In the genomic region with DNA sequence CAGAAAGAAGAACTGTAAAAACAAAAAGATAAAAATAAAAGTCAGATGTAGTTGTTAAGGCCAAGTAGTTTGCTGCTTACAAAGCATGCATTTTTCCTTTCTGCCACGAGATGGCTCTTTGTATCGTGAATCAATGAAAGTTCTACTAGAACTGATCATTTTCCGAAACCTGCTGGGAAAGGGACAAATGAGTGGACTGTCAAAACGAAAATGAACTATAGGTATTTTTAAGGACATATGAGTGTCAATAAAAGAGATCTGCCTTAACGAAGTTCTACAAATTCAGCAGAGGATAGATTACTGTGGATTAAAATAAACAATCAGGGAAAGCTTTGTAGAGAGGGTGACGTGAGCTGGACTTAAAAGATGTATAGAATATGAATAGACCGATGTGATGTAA, we compare ENCODE assay signal across 10 cellular contexts. TPM values are rescaled to one million over a fixed set of nuclear protein-coding genes. Genes with fewer than 3 reads are reported as not detected.
DNase-seq lines count a peak whose midpoint lies in the region; ATAC-seq and TF ChIP-seq lines count a peak whose summit lies in the region.
"Had no signal": no experiment of that assay in that cellular context is flagged by ENCODE, and none has a peak within 500 bp of the region (broad histone marks: within the 10 kb centered on the region; RNA-seq: fewer than 3 reads in every experiment).

No MANE protein-coding gene starts in this region.

- in situ Hi-C loops in GM13977 (cut with MboI; ENCODE audit: low pct_unique_long_range_greater_than_20kb, low sequenced_read_pairs, unreplicated experiment) = no loop called here

- H3K27me3 ChIP-seq in CD4-positive, alpha-beta T cell (ENCODE audit: control insufficient read depth, insufficient read depth, low read length) = no peaks in the 10 kb centered on the region
- H3K27me3 ChIP-seq in OCI-LY1 (ENCODE audit: insufficient read depth, low read length) = no peaks in the 10 kb centered on the region
- H3K27me3 ChIP-seq in naive thymus-derived CD4-positive, alpha-beta T cell (ENCODE audit: control insufficient read depth in 2 of 2, insufficient read depth in 2 of 2, low read length in 2 of 2) = no peaks in the 10 kb centered on the region

- CTCF ChIA-PET in CD4-positive, alpha-beta T cell (lab: Charles Lee) = interaction anchor here (1.6 kb wide), 1 partner anchor 698 kb away, joined by 3 read pairs; no protein-coding TSS in a partner anchor
- CTCF ChIA-PET in naive thymus-derived CD4-positive, alpha-beta T cell (lab: Charles Lee) = interaction anchor here (0.6 to 2.5 kb wide), 4 partner anchors 9 to 698 kb away, joined by 3 to 13 read pairs (median 3); no protein-coding TSS in a partner anchor

- no peaks in the 10 kb centered on the region for H3K9me3 Mint-ChIP-seq in CD4-positive, alpha-beta T cell
- no peaks in the 10 kb centered on the region for H3K9me3 Mint-ChIP-seq in naive thymus-derived CD4-positive, alpha-beta T cell
- no peaks in the 10 kb centered on the region for H3K9me3 Mint-ChIP-seq in activated T-helper 17 cell treated with anti-CD3 and anti-CD28 coated beads, Interleukin-2, amount 50 U/mL, for 72 hours
- H3K9me3 Mint-ChIP-seq: T-helper 1 cell treated with Interleukin-12 subunit alpha and Interleukin-12 subunit beta and Interleukin-4 antibody, amounts not matched to agents 30 μg/mL and 1 μg/mL, for 36 hours had no signal

- POLR2A ChIA-PET in CD4-positive, alpha-beta T cell (lab: Charles Lee) = no interaction called here
- POLR2A ChIA-PET in naive thymus-derived CD4-positive, alpha-beta T cell (lab: Charles Lee) = no interaction called here

- no peaks in the 10 kb centered on the region for H4K20me1 ChIP-seq in OCI-LY1 (ENCODE audit: insufficient read depth, low read length)

- H3K79me2 ChIP-seq in OCI-LY1 (ENCODE audit: insufficient read depth, low read length) = no peaks in the 10 kb centered on the region

- no peaks in the 10 kb centered on the region for H3K4me1 Mint-ChIP-seq in CD4-positive, alpha-beta T cell (ENCODE audit: low read depth)
- H3K4me1 Mint-ChIP-seq in naive thymus-derived CD4-positive, alpha-beta T cell = peaks cover 0 to 5% (median 0%) of the 10 kb centered on the region in 7 donors
- peaks cover 4% of the 10 kb centered on the region for H3K4me1 Mint-ChIP-seq in activated T-helper 17 cell treated with anti-CD3 and anti-CD28 coated beads, Interleukin-2, amount 50 U/mL, for 72 hours

- no peak for DNase-seq in CD4-positive, alpha-beta T cell
- DNase-seq in GM13977 (ENCODE audit: low spot score) = peak; percentile 43
- DNase-seq in dermis blood vessel endothelial cell = peak; percentile 74
- peak in 5 of 9 donors; percentile 3 to 13 (median 8) for DNase-seq in naive thymus-derived CD4-positive, alpha-beta T cell

- no peaks in the 10 kb centered on the region for H3K9me3 ChIP-seq in CD4-positive, alpha-beta T cell (ENCODE audit: control insufficient read depth, low read length)
- H3K9me3 ChIP-seq in OCI-LY1 (ENCODE audit: low read length) = no peaks in the 10 kb centered on the region
- H3K9me3 ChIP-seq in naive thymus-derived CD4-positive, alpha-beta T cell (ENCODE audit: control insufficient read depth in 2 of 3, low read length in 3 of 3) = no peaks in the 10 kb centered on the region

- no peak overlapping the region for H3K4me2 ChIP-seq in OCI-LY1 (ENCODE audit: low read length)

- no peak overlapping the region for H3K9ac ChIP-seq in OCI-LY1 (ENCODE audit: low read length)

- no peaks in the 10 kb centered on the region for H3K9me2 ChIP-seq in OCI-LY1 (ENCODE audit: low read depth, low read length)

- H3K27ac Mint-ChIP-seq in CD4-positive, alpha-beta T cell = no peak overlapping the region
- no peak overlapping the region for H3K27ac Mint-ChIP-seq in naive thymus-derived CD4-positive, alpha-beta T cell
- no peak overlapping the region for H3K27ac Mint-ChIP-seq in activated T-helper 17 cell treated with anti-CD3 and anti-CD28 coated beads, Interleukin-2, amount 50 U/mL, for 72 hours
- H3K27ac Mint-ChIP-seq: T-helper 1 cell treated with Interleukin-12 subunit alpha and Interleukin-12 subunit beta and Interleukin-4 antibody, amounts not matched to agents 30 μg/mL and 1 μg/mL, for 36 hours had no signal

- intact Hi-C loops in CD4-positive, alpha-beta T cell (cut with DNase I, micrococcal nuclease) = loop anchor here (1.0 to 5.0 kb wide), 3 partner anchors 157 to 699 kb away; no protein-coding TSS in a partner anchor
- intact Hi-C loops in naive thymus-derived CD4-positive, alpha-beta T cell (cut with micrococcal nuclease) = loop anchor here (1.0 kb wide), 2 partner anchors 155 to 699 kb away; no protein-coding TSS in a partner anchor

- no peaks in the 10 kb centered on the region for H3K4me1 ChIP-seq in OCI-LY1 (ENCODE audit: insufficient read depth, low read length, severe bottlenecking)
- no peaks in the 10 kb centered on the region for H3K4me1 ChIP-seq in naive thymus-derived CD4-positive, alpha-beta T cell (ENCODE audit: control insufficient read depth in 2 of 2, insufficient read depth in 2 of 2, low read length in 2 of 2)

- H3K27ac ChIP-seq in CD4-positive, alpha-beta T cell (ENCODE audit: low read depth, low read length) = no peak overlapping the region
- H3K27ac ChIP-seq in OCI-LY1 (ENCODE audit: low read depth, low read length, poor library complexity, severe bottlenecking) = no peak overlapping the region
- H3K27ac ChIP-seq in naive thymus-derived CD4-positive, alpha-beta T cell (ENCODE audit: low read depth, low read length) = no peak overlapping the region

- H3K36me3 Mint-ChIP-seq in CD4-positive, alpha-beta T cell (ENCODE audit: low read depth) = no peaks in the 10 kb centered on the region
- no peaks in the 10 kb centered on the region for H3K36me3 Mint-ChIP-seq in naive thymus-derived CD4-positive, alpha-beta T cell
- H3K36me3 Mint-ChIP-seq in activated T-helper 17 cell treated with anti-CD3 and anti-CD28 coated beads, Interleukin-2, amount 50 U/mL, for 72 hours (ENCODE audit: low read depth) = no peaks in the 10 kb centered on the region

- H3K4me3 ChIP-seq in OCI-LY1 (ENCODE audit: low read depth, low read length, poor library complexity, severe bottlenecking) = no peak overlapping the region
- H3K4me3 ChIP-seq in naive thymus-derived CD4-positive, alpha-beta T cell (ENCODE audit: low read length) = no peak overlapping the region

- TF ChIP-seq CTCF in CD4-positive, alpha-beta T cell (IDR thresholded peaks at IDR 0.05) = peak; percentile 66
- peak; percentile 76 for TF ChIP-seq CTCF in GM13977 (IDR thresholded peaks at IDR 0.05; ENCODE audit: extremely low read depth, insufficient read depth, missing control alignments)
- TF ChIP-seq CTCF in OCI-LY1 (IDR thresholded peaks at IDR 0.05; ENCODE audit: low read length) = peak; percentile 78

- H3K27me3 Mint-ChIP-seq in CD4-positive, alpha-beta T cell = no peaks in the 10 kb centered on the region
- peaks cover 0 to 8% (median 4%) of the 10 kb centered on the region in 5 donors for H3K27me3 Mint-ChIP-seq in naive thymus-derived CD4-positive, alpha-beta T cell
- H3K27me3 Mint-ChIP-seq in activated T-helper 17 cell treated with anti-CD3 and anti-CD28 coated beads, Interleukin-2, amount 50 U/mL, for 72 hours = peaks cover 5% of the 10 kb centered on the region

- no peak for TF ChIP-seq POLR2A in GM18505 (IDR thresholded peaks at IDR 0.05; ENCODE audit: borderline replicate concordance, extremely low read depth, insufficient read depth, insufficient read length)

- H3K4me3 Mint-ChIP-seq in CD4-positive, alpha-beta T cell = no peak overlapping the region
- H3K4me3 Mint-ChIP-seq in naive thymus-derived CD4-positive, alpha-beta T cell = no peak overlapping the region
- H3K4me3 Mint-ChIP-seq in activated T-helper 17 cell treated with anti-CD3 and anti-CD28 coated beads, Interleukin-2, amount 50 U/mL, for 72 hours = no peak overlapping the region
- H3K4me3 Mint-ChIP-seq: T-helper 1 cell treated with Interleukin-12 subunit alpha and Interleukin-12 subunit beta and Interleukin-4 antibody, amounts not matched to agents 30 μg/mL and 1 μg/mL, for 36 hours had no signal

- H3K36me3 ChIP-seq in OCI-LY1 (ENCODE audit: insufficient read depth, low read length) = no peaks in the 10 kb centered on the region
- H3K36me3 ChIP-seq in naive thymus-derived CD4-positive, alpha-beta T cell (ENCODE audit: control insufficient read depth in 2 of 3, insufficient read depth in 3 of 3, low read length in 3 of 3) = no peaks in the 10 kb centered on the region

- no peak overlapping the region for H2AFZ ChIP-seq in OCI-LY1 (ENCODE audit: low read length)

- no peaks in the 10 kb centered on the region; the same call in 1 of the 2 replicates for H3F3A ChIP-seq in OCI-LY1 (ENCODE audit: insufficient read depth, low read length)

- no peak for ATAC-seq in CD4-positive, alpha-beta T cell (ENCODE audit: poor library complexity)
- ATAC-seq in naive thymus-derived CD4-positive, alpha-beta T cell = no peak
- no peak for ATAC-seq in activated T-helper 17 cell treated with anti-CD3 and anti-CD28 coated beads, Interleukin-2, amount 50 U/mL, for 72 hours (replicated peaks)
- ATAC-seq in HG03432 (IDR thresholded peaks at IDR 0.05; ENCODE audit: unreplicated experiment) (no peak), GM18505 (IDR thresholded peaks at IDR 0.05; ENCODE audit: unreplicated experiment) (no peak)

RNA-seq across cellular contexts. Expression of a gene that starts 15.0 kb away (rescaled TPM):
- not detected for total RNA-seq in CD4-positive, alpha-beta T cell
- not detected in 2 replicates for total RNA-seq in dermis blood vessel endothelial cell
- not detected for total RNA-seq in naive thymus-derived CD4-positive, alpha-beta T cell
- not detected for polyA plus RNA-seq in naive thymus-derived CD4-positive, alpha-beta T cell
- total RNA-seq in activated T-helper 17 cell treated with anti-CD3 and anti-CD28 coated beads, Interleukin-2, amount 50 U/mL, for 72 hours = not detected
- total RNA-seq: pulmonary artery endothelial cell had no signal

Comparison
In these comparisons a context has a peak if more than half of its experiments do, and no peak if none do; other contexts are left out.
1. DNase-seq: peak in GM13977 (single experiment), dermis blood vessel endothelial cell (single experiment) and naive thymus-derived CD4-positive, alpha-beta T cell (5 of 9); none in CD4-positive, alpha-beta T cell (0 of 10).
2. Peak in every context shown above with its lines, with median percentiles within 50 percentile points of each other: CTCF ChIP-seq.